8 cellular contexts compared by ENCODE assay signal in genomic region chr6:25139608-25140007, GRCh38.
DNase-seq lines count a peak whose midpoint lies in the region; ATAC-seq and TF ChIP-seq lines count a peak whose summit lies in the region.
"Not testable (repeated sequence)": the region's sequence is repeated elsewhere in the genome, so short reads cannot be mapped to it uniquely, and the experiment has no call there.

No MANE protein-coding gene starts in this region.

- H3K36me3 Mint-ChIP-seq in activated CD4-positive, alpha-beta memory T cell treated with anti-CD3 and anti-CD28 coated beads for 36 hours = peaks cover 32% of the 10 kb centered on the region
- H3K36me3 Mint-ChIP-seq in activated naive CD4-positive, alpha-beta T cell treated with anti-CD3 and anti-CD28 coated beads, Interleukin-2, amount 50 U/mL, for 72 hours = peaks cover 27 to 53% of the 10 kb centered on the region in 2 donors
- peaks cover 26% of the 10 kb centered on the region for H3K36me3 Mint-ChIP-seq in natural killer cell treated with Interleukin-12 subunit alpha and Interleukin-12 subunit beta and Interleukin-15 and Interleukin-18, amount 100 ng/mL, for 72 hours

- H3K4me1 ChIP-seq in ACC112 (ENCODE audit: control insufficient read depth, insufficient read depth, low read length, unreplicated experiment) (peaks cover 20% of the 10 kb centered on the region), subcutaneous abdominal adipose tissue (ENCODE audit: control insufficient read depth in 5 of 5, insufficient read depth in 5 of 5, low read length in 5 of 5) (peaks cover 2 to 32% (median 27%) of the 10 kb centered on the region in 5 donors)
- not testable (repeated sequence) for H3K4me1 ChIP-seq in right atrium auricular region

- H3K27me3 Mint-ChIP-seq in activated CD4-positive, alpha-beta memory T cell treated with anti-CD3 and anti-CD28 coated beads for 36 hours; natural killer cell treated with Interleukin-12 subunit alpha and Interleukin-12 subunit beta and Interleukin-15 and Interleukin-18, amount 100 ng/mL, for 72 hours: not testable (repeated sequence)

- not testable (repeated sequence) for H3K4me3 Mint-ChIP-seq in activated CD4-positive, alpha-beta memory T cell treated with anti-CD3 and anti-CD28 coated beads for 36 hours
- H3K4me3 Mint-ChIP-seq in natural killer cell treated with Interleukin-12 subunit alpha and Interleukin-12 subunit beta and Interleukin-15 and Interleukin-18, amount 100 ng/mL, for 72 hours = peak overlapping the region; percentile 90

- H3K4me3 ChIP-seq in ACC112 (ENCODE audit: low read depth, low read length) (peak overlapping the region; percentile 77), choroid plexus epithelial cell (ENCODE audit: low read depth, low read length) (peak overlapping the region; percentile 52)
- H3K4me3 ChIP-seq in right atrium auricular region; subcutaneous abdominal adipose tissue (ENCODE audit: low read depth in 1 of 5, low read length in 5 of 5): not testable (repeated sequence)

- peak overlapping the region; percentile 98 for H2AFZ ChIP-seq in ACC112 (ENCODE audit: low read length, unreplicated experiment)

- DNase-seq in activated CD4-positive, alpha-beta memory T cell treated with anti-CD3 and anti-CD28 coated beads for 36 hours; activated naive CD4-positive, alpha-beta T cell treated with anti-CD3 and anti-CD28 coated beads, Interleukin-2, amount 50 U/mL, for 72 hours (ENCODE audit: low spot score in 2 of 2); right atrium auricular region (ENCODE audit: low spot score); natural killer cell treated with Interleukin-12 subunit alpha and Interleukin-12 subunit beta and Interleukin-15 and Interleukin-18, amount 100 ng/mL, for 72 hours (ENCODE audit: low spot score): not testable (repeated sequence)
- DNase-seq in choroid plexus epithelial cell (ENCODE audit: low read depth) = peak; percentile 22

- peak overlapping the region; percentile 99 for H3K27ac Mint-ChIP-seq in activated CD4-positive, alpha-beta memory T cell treated with anti-CD3 and anti-CD28 coated beads for 36 hours
- peak overlapping the region; percentile 99 for H3K27ac Mint-ChIP-seq in activated naive CD4-positive, alpha-beta T cell treated with anti-CD3 and anti-CD28 coated beads, Interleukin-2, amount 50 U/mL, for 72 hours
- H3K27ac Mint-ChIP-seq in natural killer cell treated with Interleukin-12 subunit alpha and Interleukin-12 subunit beta and Interleukin-15 and Interleukin-18, amount 100 ng/mL, for 72 hours = peak overlapping the region; percentile 95

- intact Hi-C loops in activated CD4-positive, alpha-beta memory T cell treated with anti-CD3 and anti-CD28 coated beads for 36 hours (cut with micrococcal nuclease) = loop anchor here (2.0 to 5.0 kb wide), 5 partner anchors 97 to 838 kb away; partner anchors contain the start of genes RIPOR2 and TRIM38

- H3K27me3 ChIP-seq in ACC112 (ENCODE audit: insufficient read depth, low read length); right atrium auricular region; subcutaneous abdominal adipose tissue (ENCODE audit: control insufficient read depth in 5 of 5, insufficient read depth in 4 of 5, low read length in 5 of 5): not testable (repeated sequence)

- H3K36me3 ChIP-seq in ACC112 (ENCODE audit: insufficient read depth, low read length) (peaks cover 11% of the 10 kb centered on the region), KOPT-K1 (ENCODE audit: insufficient read depth, low read length) (peaks cover 32% of the 10 kb centered on the region)
- H3K36me3 ChIP-seq in right atrium auricular region; subcutaneous abdominal adipose tissue (ENCODE audit: control insufficient read depth in 5 of 5, insufficient read depth in 5 of 5, low read length in 5 of 5): not testable (repeated sequence)

- H3K79me2 ChIP-seq in ACC112 (ENCODE audit: control insufficient read depth, insufficient read depth, low read length, unreplicated experiment) = not testable (repeated sequence)

- CTCF ChIA-PET in activated CD4-positive, alpha-beta memory T cell treated with anti-CD3 and anti-CD28 coated beads for 36 hours (lab: Charles Lee) = interaction anchor here (1.1 to 1.4 kb wide), 3 partner anchors 38 to 84 kb away, joined by 3 to 5 read pairs (median 4); no protein-coding TSS in a partner anchor

- not testable (repeated sequence) for ATAC-seq in activated naive CD4-positive, alpha-beta T cell treated with anti-CD3 and anti-CD28 coated beads, Interleukin-2, amount 50 U/mL, for 72 hours; natural killer cell treated with Interleukin-12 subunit alpha and Interleukin-12 subunit beta and Interleukin-15 and Interleukin-18, amount 100 ng/mL, for 72 hours

- H3K9ac ChIP-seq in subcutaneous abdominal adipose tissue (ENCODE audit: low read length in 5 of 5) = not testable (repeated sequence)

- peak; percentile 1 for TF ChIP-seq CTCF in choroid plexus epithelial cell (conservative IDR thresholded peaks at IDR 0.05; ENCODE audit: low read depth, low read length)
- not testable (repeated sequence) for TF ChIP-seq CTCF in right atrium auricular region (IDR thresholded peaks at IDR 0.05)

- H3K27ac ChIP-seq in ACC112 (ENCODE audit: low read depth, low read length) (peak overlapping the region; percentile 90), KOPT-K1 (ENCODE audit: low read depth, low read length, poor library complexity, severe bottlenecking) (peak overlapping the region; percentile 99), right atrium auricular region (peak overlapping the region; percentile 88 to 89), subcutaneous abdominal adipose tissue (ENCODE audit: low read depth, low read length) (peak overlapping the region; percentile 96)

- not testable (repeated sequence) for H3K9me3 Mint-ChIP-seq in activated CD4-positive, alpha-beta memory T cell treated with anti-CD3 and anti-CD28 coated beads for 36 hours; activated naive CD4-positive, alpha-beta T cell treated with anti-CD3 and anti-CD28 coated beads, Interleukin-2, amount 50 U/mL, for 72 hours; natural killer cell treated with Interleukin-12 subunit alpha and Interleukin-12 subunit beta and Interleukin-15 and Interleukin-18, amount 100 ng/mL, for 72 hours

- peaks cover 17% of the 10 kb centered on the region for H3K9me3 ChIP-seq in KOPT-K1 (ENCODE audit: insufficient read depth, low read length, poor library complexity, severe bottlenecking)
- not testable (repeated sequence) for H3K9me3 ChIP-seq in right atrium auricular region; subcutaneous abdominal adipose tissue (ENCODE audit: control insufficient read depth in 5 of 5, low read length in 5 of 5)

- POLR2A ChIA-PET in activated CD4-positive, alpha-beta memory T cell treated with anti-CD3 and anti-CD28 coated beads for 36 hours (lab: Charles Lee) = interaction anchor here (1.4 kb wide), 1 partner anchor 473 kb away, joined by 3 read pairs; the partner anchor contains the start of genes ACOT13 and TDP2

- peaks cover 31% of the 10 kb centered on the region for H3K4me1 Mint-ChIP-seq in activated CD4-positive, alpha-beta memory T cell treated with anti-CD3 and anti-CD28 coated beads for 36 hours (ENCODE audit: low read depth)
- H3K4me1 Mint-ChIP-seq in natural killer cell treated with Interleukin-12 subunit alpha and Interleukin-12 subunit beta and Interleukin-15 and Interleukin-18, amount 100 ng/mL, for 72 hours (ENCODE audit: low read depth in 2 of 2) = peaks cover 21 to 41% of the 10 kb centered on the region in 2 donors
